20 cellular contexts compared by ENCODE assay signal in the genomic region with DNA sequence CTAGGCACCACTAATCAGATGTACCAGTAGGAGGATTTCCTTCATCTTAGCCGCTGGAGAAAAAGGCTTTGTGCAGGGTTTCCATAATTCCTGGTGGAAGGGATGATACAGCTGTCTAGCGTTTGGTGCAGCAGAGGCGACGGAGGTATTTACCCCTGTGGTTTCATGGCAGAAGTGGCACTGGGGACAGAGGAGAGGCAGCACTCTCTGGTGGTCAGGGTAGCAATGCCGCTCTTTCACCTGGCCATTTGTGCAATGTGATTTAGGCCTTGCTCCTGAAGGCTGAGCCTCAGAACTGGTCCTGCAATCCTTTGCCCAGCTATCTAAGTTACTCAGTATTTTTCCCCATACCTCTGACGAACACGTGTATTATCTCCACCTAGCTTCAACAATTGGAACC. TPM values are rescaled to one million over a fixed set of nuclear protein-coding genes. Genes with fewer than 3 reads are reported as not detected.
A peak's percentile ranks its signal among the peaks of the same experiment; 100 is the strongest.
DNase-seq lines count a peak whose midpoint lies in the region; ATAC-seq, FAIRE-seq and TF ChIP-seq lines count a peak whose summit lies in the region.
"Had no signal": no experiment of that assay in that cellular context is flagged by ENCODE, and none has a peak within 500 bp of the region (broad histone marks: within the 10 kb centered on the region; RNA-seq: fewer than 3 reads in every experiment).

No MANE protein-coding gene starts in this region.

- under 1% methylated on average over 7 of the region's 7 CpGs for WGBS in K562 (ENCODE audit: insufficient coverage, low coverage, missing lambda C conversion rate)

- H3K9me3 ChIP-seq in K562 (replicated peaks; ENCODE audit: control insufficient read depth, insufficient read depth, low read depth, low read length), result no peaks in the 10 kb centered on the region
- H3K9me3 ChIP-seq: SJSA1 had no signal

- peak in 1 of 2 experiments; percentile 23; a peak in 1 of 4 replicates for TF ChIP-seq RAD21 in K562 (CRISPR knock-in tag; conservative IDR thresholded peaks at IDR 0.05 in 1 of 2, IDR thresholded peaks at IDR 0.05 in 1 of 2)

- H3K27me3 ChIP-seq in H7 (ENCODE audit: control insufficient read depth, insufficient read depth, low read length) (no peaks in the 10 kb centered on the region), K562 (ENCODE audit: control insufficient read depth in 2 of 2, insufficient read depth in 2 of 2, low read length in 2 of 2) (peaks cover 15 to 21% of the 10 kb centered on the region in 2 experiments)

- TF ChIP-seq EP300 in K562 (IDR thresholded peaks at IDR 0.05; ENCODE audit: low read length), result no peak

- TF ChIP-seq POLR2A in K562 (conservative IDR thresholded peaks at IDR 0.05), result no peak

- no peaks in the 10 kb centered on the region for H3K4me1 ChIP-seq in K562 (replicated peaks in 1 of 2; ENCODE audit: control insufficient read depth in 2 of 2, insufficient read depth in 2 of 2, low read length in 2 of 2)
- H3K4me1 ChIP-seq: SJSA1 had no signal

- H3K9ac ChIP-seq in K562 (ENCODE audit: insufficient read depth in 1 of 2, low read depth in 2 of 2, low read length in 2 of 2), result no peak overlapping the region

- no peaks in the 10 kb centered on the region for H3K9me1 ChIP-seq in K562 (ENCODE audit: control insufficient read depth, insufficient read depth, low read length)

- peak; percentile 6 for DNase-seq in DMS53 (lab: John Stamatoyannopoulos, UW)
- DNase-seq in DMS53 treated with DMSO at 0.1 percent for 48 hours (lab: John Stamatoyannopoulos, UW; ENCODE audit: unreplicated experiment), result no peak
- peak; percentile 24 for DNase-seq in H7
- DNase-seq in K562 (ENCODE audit: extremely low read depth in 1 of 4, low spot score in 3 of 4), result no peak
- peak; percentile 24 for DNase-seq in iPS-NIHi7 (ENCODE audit: extremely low spot score)
- DNase-seq in SHP77 treated with DMSO at 0.1 percent for 48 hours (lab: John Stamatoyannopoulos, UW), result no peak
- DNase-seq in NCI-H2107 (lab: John Stamatoyannopoulos, UW), result no peak
- DNase-seq: 8988T, DMS79, Kasumi-1, NCI-H1417, NCI-H2029 treated with DMSO at 0.1 percent for 48 hours, NCI-H510A treated with DMSO at 0.1 percent for 48 hours, OCI-M1, RPMI8226, SW 1271 had no signal

- H3K4me2 ChIP-seq in K562 (ENCODE audit: insufficient read depth, low read length), result no peak overlapping the region

- no peaks in the 10 kb centered on the region for H3K79me2 ChIP-seq in K562 (ENCODE audit: control insufficient read depth, insufficient read depth, low read length)

- peak in 2 of 3 experiments; percentile 11 to 12; a peak in 2 of 6 replicates for TF ChIP-seq CTCF in K562 (IDR thresholded peaks at IDR 0.05 in 2 of 3, conservative IDR thresholded peaks at IDR 0.05 in 1 of 3; ENCODE audit: insufficient read depth in 2 of 3, low read depth in 1 of 3, low read length in 3 of 3)

- H3K36me3 ChIP-seq in H7 (replicated peaks; ENCODE audit: control insufficient read depth, insufficient read depth, low read length) (no peaks in the 10 kb centered on the region), K562 (ENCODE audit: control insufficient read depth, insufficient read depth, low read length) (no peaks in the 10 kb centered on the region)
- H3K36me3 ChIP-seq: SJSA1 had no signal

- no TSS peak for BruUV-seq in K562 (replicated peaks; lab: Mats Ljungman, UMichigan)

- no peak overlapping the region for H3K4me3 ChIP-seq in H7 (ENCODE audit: insufficient read depth, low read depth, low read length)
- no peak overlapping the region for H3K4me3 ChIP-seq in K562
- H3K4me3 ChIP-seq: SJSA1 had no signal

- no peak overlapping the region for H2AFZ ChIP-seq in K562 (ENCODE audit: low read depth, low read length)

- CTCF ChIA-PET in K562 (lab: Yijun Ruan, JAX; ENCODE audit: low intra/inter-chr PET ratio), result no interaction called here

- POLR2A ChIA-PET in K562 (lab: Yijun Ruan, JAX), result interaction anchor here (1.0 kb wide), 1 partner anchor 590 kb away, joined by 3 read pairs; no protein-coding TSS in a partner anchor

- no peak overlapping the region for H3K27ac ChIP-seq in K562 (ENCODE audit: extremely low read depth, low read depth, low read length)
- H3K27ac ChIP-seq: SJSA1 had no signal

- ATAC-seq in K562 (no peak), GM21423 (IDR thresholded peaks at IDR 0.05; ENCODE audit: unreplicated experiment) (no peak)

- H4K20me1 ChIP-seq in K562 (replicated peaks; ENCODE audit: control insufficient read depth, insufficient read depth, low read length), result no peaks in the 10 kb centered on the region

- intact Hi-C loops in K562 (cut with micrococcal nuclease), result loop anchor here (5.0 kb wide), 1 partner anchor 44 kb away; no protein-coding TSS in a partner anchor

- in situ Hi-C loops in K562 (cut with MboI), result no loop called here

- no peak for FAIRE-seq in K562 (lab: Jason Lieb, UNC)
- FAIRE-seq: G401.6, GM12891 had no signal

TF ChIP-seq in K562, 482 proteins besides CTCF, POLR2A, EP300 and RAD21 (continues in another document):
- TF ChIP-seq TRIM24 (IDR thresholded peaks at IDR 0.05) (no peak), THRAP3 (IDR thresholded peaks at IDR 0.05; ENCODE audit: borderline replicate concordance) (no peak)
- TF ChIP-seq, protein P1, sequence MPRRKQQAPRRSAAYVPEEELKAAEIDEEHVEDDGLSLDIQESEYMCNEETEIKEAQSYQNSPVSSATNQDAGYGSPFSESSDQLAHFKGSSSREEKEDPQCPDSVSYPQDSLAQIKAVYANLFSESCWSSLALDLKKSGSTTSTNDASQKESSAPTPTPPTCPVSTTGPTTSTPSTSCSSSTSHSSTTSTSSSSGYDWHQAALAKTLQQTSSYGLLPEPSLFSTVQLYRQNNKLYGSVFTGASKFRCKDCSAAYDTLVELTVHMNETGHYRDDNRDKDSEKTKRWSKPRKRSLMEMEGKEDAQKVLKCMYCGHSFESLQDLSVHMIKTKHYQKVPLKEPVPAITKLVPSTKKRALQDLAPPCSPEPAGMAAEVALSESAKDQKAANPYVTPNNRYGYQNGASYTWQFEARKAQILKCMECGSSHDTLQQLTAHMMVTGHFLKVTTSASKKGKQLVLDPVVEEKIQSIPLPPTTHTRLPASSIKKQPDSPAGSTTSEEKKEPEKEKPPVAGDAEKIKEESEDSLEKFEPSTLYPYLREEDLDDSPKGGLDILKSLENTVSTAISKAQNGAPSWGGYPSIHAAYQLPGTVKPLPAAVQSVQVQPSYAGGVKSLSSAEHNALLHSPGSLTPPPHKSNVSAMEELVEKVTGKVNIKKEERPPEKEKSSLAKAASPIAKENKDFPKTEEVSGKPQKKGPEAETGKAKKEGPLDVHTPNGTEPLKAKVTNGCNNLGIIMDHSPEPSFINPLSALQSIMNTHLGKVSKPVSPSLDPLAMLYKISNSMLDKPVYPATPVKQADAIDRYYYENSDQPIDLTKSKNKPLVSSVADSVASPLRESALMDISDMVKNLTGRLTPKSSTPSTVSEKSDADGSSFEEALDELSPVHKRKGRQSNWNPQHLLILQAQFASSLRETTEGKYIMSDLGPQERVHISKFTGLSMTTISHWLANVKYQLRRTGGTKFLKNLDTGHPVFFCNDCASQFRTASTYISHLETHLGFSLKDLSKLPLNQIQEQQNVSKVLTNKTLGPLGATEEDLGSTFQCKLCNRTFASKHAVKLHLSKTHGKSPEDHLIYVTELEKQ (CRISPR knock-in tag; IDR thresholded peaks at IDR 0.05), result no peak

RNA-seq across cellular contexts. Expression of a gene that starts 47.1 kb away (rescaled TPM):
- total RNA-seq in H7 (2014; rRNA removed; shearing (Covaris generic)), result 28.9 and 30.6 TPM in 2 replicates
- total RNA-seq in K562 (2011; cell fraction: chromatin; rRNA removed; ENCODE audit: low replicate concordance), result 33.5 and 119 TPM in 2 replicates
- total RNA-seq in K562 (2011; cell fraction: nucleolus; rRNA removed), result 18.8 and 20.8 TPM in 2 replicates
- 43.7 and 69.2 TPM in 2 replicates for total RNA-seq in K562 (2011; cell fraction: nucleoplasm; rRNA removed)
- total RNA-seq in K562 (2014; rRNA removed) (64.5 and 88.0 TPM in 2 replicates), K562 (2014; rRNA removed; fragmentation: Illumina TruSeq; extraction: Trizol) (63.4 and 82.2 TPM in 2 replicates), K562 (2015; rRNA removed; fragmentation: Illumina TruSeq; extraction: Trizol) (53.2 and 53.7 TPM in 2 replicates), K562 (2021) (38.6 and 46.6 TPM in 2 replicates)
- polyA plus RNA-seq in K562 (2011; rRNA removed) (26.7 and 44.8 TPM in 2 replicates), K562 (2014; fragmentation: Illumina TruSeq; extraction: Trizol) (50.8 and 52.5 TPM in 2 replicates), K562 (2014; fragmentation: Nextera tagmentation; extraction: Ambion mirVana) (10 to 100 TPM; 19.6 to 22.2 TPM), K562 (2014; rRNA removed) (54.8 and 73.8 TPM in 2 replicates)
- polyA plus RNA-seq in K562 (2011; cell fraction: cytosol; rRNA removed), result 17.8 and 17.9 TPM in 2 replicates
- 16.2 and 18.5 TPM in 2 replicates for polyA plus RNA-seq in K562 (2011; cell fraction: nucleus; rRNA removed)
- 32.3 and 43.9 TPM in 2 replicates for polyA plus RNA-seq in K562 (2012)
- 47.9 and 51.4 TPM in 2 replicates for polyA minus RNA-seq in K562 (2011; rRNA and poly(A)+ RNA removed)
- 27.0 and 32.9 TPM in 2 replicates for polyA minus RNA-seq in K562 (2011; cell fraction: cytosol; rRNA and poly(A)+ RNA removed)
- polyA minus RNA-seq in K562 (2011; cell fraction: nucleus; rRNA and poly(A)+ RNA removed), result 21.9 and 50.0 TPM in 2 replicates

Comparison
In these comparisons a context has a peak if more than half of its experiments do, and no peak if none do; other contexts are left out.
1. DNase-seq: peak in DMS53 (single experiment), H7 (single experiment) and iPS-NIHi7 (single experiment); none in DMS53 treated with DMSO at 0.1 percent for 48 hours (single experiment), K562 (0 of 4), SHP77 treated with DMSO at 0.1 percent for 48 hours (single experiment) and NCI-H2107 (single experiment).